Comparison of ENCODE assay signal across 18 cellular contexts in the genomic region with DNA sequence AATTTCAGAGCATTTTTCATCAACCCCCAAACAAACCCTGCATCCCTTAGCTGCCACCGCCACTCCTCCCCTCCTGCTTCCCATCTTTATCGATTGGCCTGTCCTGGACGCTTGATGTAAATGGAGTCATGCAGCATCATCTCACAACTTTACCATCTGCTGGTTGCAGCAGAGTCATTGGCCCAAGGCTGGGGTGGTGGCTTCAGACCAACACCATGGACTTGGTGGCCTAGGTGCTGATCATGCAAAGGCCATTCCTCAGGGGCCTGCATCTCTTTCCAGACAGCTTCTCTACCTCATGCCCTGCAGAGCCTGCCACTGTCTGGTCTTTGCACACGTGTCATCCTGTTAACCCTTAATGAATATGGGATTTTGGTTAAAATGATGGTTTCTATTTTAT.
DNase-seq lines count a peak whose midpoint lies in the region; ATAC-seq and TF ChIP-seq lines count a peak whose summit lies in the region.
"Had no signal": no experiment of that assay in that cellular context is flagged by ENCODE, and none has a peak within 500 bp of the region (broad histone marks: within the 10 kb centered on the region; RNA-seq: fewer than 3 reads in every experiment).

No MANE protein-coding gene starts in this region.

- H3K27me3 ChIP-seq in heart right ventricle (no peaks in the 10 kb centered on the region), right atrium auricular region (no peaks in the 10 kb centered on the region)
- H3K27me3 ChIP-seq: hepatocyte had no signal

- DNase-seq in heart right ventricle (no peak), right atrium auricular region (ENCODE audit: low spot score) (no peak), immature natural killer cell (no peak), type B pancreatic cell (ENCODE audit: extremely low spot score, unreplicated experiment) (no peak), sciatic nerve (ENCODE audit: low spot score) (no peak)
- no peak for DNase-seq in activated T-helper 1 cell treated with anti-CD3 and anti-CD28 coated beads, Interleukin-12 subunit alpha, Interleukin-12 subunit beta, Interleukin-2, Interleukin-4 antibody, amounts not matched to agents 30 ng/mL and 10 ng/mL and 1 ng/mL, durations not matched to agents 14 hours and 24 hours and 36 hours (ENCODE audit: low spot score)
- DNase-seq: activated naive CD8-positive, alpha-beta T cell treated with anti-CD3 and anti-CD28 coated beads, Interleukin-2, amount 10 ng/mL, durations not matched to agents 7 days and 5 days; activated T-cell treated with anti-CD3 and anti-CD28 coated beads, Interleukin-2, amount 50 U/mL, for 4 hours; Caco-2; islet precursor cell; KBM-7; NCI-H774; SHP77 treated with DMSO at 0.1 percent for 48 hours had no signal

- peaks cover 6% of the 10 kb centered on the region for H3K36me3 Mint-ChIP-seq in activated T-helper 1 cell treated with anti-CD3 and anti-CD28 coated beads, Interleukin-12 subunit alpha, Interleukin-12 subunit beta, Interleukin-2, Interleukin-4 antibody, amounts not matched to agents 30 ng/mL and 10 ng/mL and 1 ng/mL, durations not matched to agents 14 hours and 24 hours and 36 hours (ENCODE audit: low read depth)
- no peaks in the 10 kb centered on the region for H3K36me3 Mint-ChIP-seq in immature natural killer cell
- no peaks in the 10 kb centered on the region for H3K36me3 Mint-ChIP-seq in type B pancreatic cell

- TF ChIP-seq CTCF in heart right ventricle (IDR thresholded peaks at IDR 0.05) (no peak), right atrium auricular region (IDR thresholded peaks at IDR 0.05) (no peak), type B pancreatic cell (conservative IDR thresholded peaks at IDR 0.05) (no peak)

- no peaks in the 10 kb centered on the region for H3K9me3 Mint-ChIP-seq in activated T-helper 1 cell treated with anti-CD3 and anti-CD28 coated beads, Interleukin-12 subunit alpha, Interleukin-12 subunit beta, Interleukin-2, Interleukin-4 antibody, amounts not matched to agents 30 ng/mL and 10 ng/mL and 1 ng/mL, durations not matched to agents 14 hours and 24 hours and 36 hours
- no peaks in the 10 kb centered on the region for H3K9me3 Mint-ChIP-seq in immature natural killer cell
- no peaks in the 10 kb centered on the region for H3K9me3 Mint-ChIP-seq in type B pancreatic cell
- H3K9me3 Mint-ChIP-seq: activated naive CD8-positive, alpha-beta T cell treated with anti-CD3 and anti-CD28 coated beads, Interleukin-2, amount 10 ng/mL, durations not matched to agents 7 days and 5 days; activated T-cell treated with anti-CD3 and anti-CD28 coated beads, Interleukin-2, amount 50 U/mL, for 4 hours; GM23338; stimulated activated naive B cell treated with anti-CD40 and anti-IgM and Interleukin-4, amounts not matched to agents 10 μg/mL and 1 μg/mL and 100 μg/mL, for 72 hours had no signal

- intact Hi-C loops in heart right ventricle (cut with DNase I) = loop anchor here in 2 of 10 donors (10.0 kb wide), 2 partner anchors 71 to 111 kb away; a partner anchor contains a TSS
- intact Hi-C loops in activated T-helper 1 cell treated with anti-CD3 and anti-CD28 coated beads, Interleukin-12 subunit alpha, Interleukin-12 subunit beta, Interleukin-2, Interleukin-4 antibody, amounts not matched to agents 30 ng/mL and 10 ng/mL and 1 ng/mL, durations not matched to agents 14 hours and 24 hours and 36 hours (cut with micrococcal nuclease) = no loop called here
- intact Hi-C loops in sciatic nerve (cut with DNase I) = no loop called here

- no peaks in the 10 kb centered on the region for H3K27me3 Mint-ChIP-seq in activated T-helper 1 cell treated with anti-CD3 and anti-CD28 coated beads, Interleukin-12 subunit alpha, Interleukin-12 subunit beta, Interleukin-2, Interleukin-4 antibody, amounts not matched to agents 30 ng/mL and 10 ng/mL and 1 ng/mL, durations not matched to agents 14 hours and 24 hours and 36 hours (ENCODE audit: insufficient read depth)
- H3K27me3 Mint-ChIP-seq in immature natural killer cell (ENCODE audit: low read depth in 3 of 3) = peaks cover 0 to 2% (median 0%) of the 10 kb centered on the region in 3 donors
- H3K27me3 Mint-ChIP-seq in type B pancreatic cell = no peaks in the 10 kb centered on the region
- H3K27me3 Mint-ChIP-seq: activated naive CD8-positive, alpha-beta T cell treated with anti-CD3 and anti-CD28 coated beads, Interleukin-2, amount 10 ng/mL, durations not matched to agents 7 days and 5 days; stimulated activated naive B cell treated with anti-CD40 and anti-IgM and Interleukin-4, amounts not matched to agents 10 μg/mL and 1 μg/mL and 100 μg/mL, for 72 hours had no signal

- H3K27ac Mint-ChIP-seq in activated T-helper 1 cell treated with anti-CD3 and anti-CD28 coated beads, Interleukin-12 subunit alpha, Interleukin-12 subunit beta, Interleukin-2, Interleukin-4 antibody, amounts not matched to agents 30 ng/mL and 10 ng/mL and 1 ng/mL, durations not matched to agents 14 hours and 24 hours and 36 hours = peak overlapping the region; percentile 64
- H3K27ac Mint-ChIP-seq in immature natural killer cell (peak overlapping the region; percentile 71 to 88 (median 85)), type B pancreatic cell (peak overlapping the region; percentile 18)
- H3K27ac Mint-ChIP-seq: stimulated activated naive B cell treated with anti-CD40 and anti-IgM and Interleukin-4, amounts not matched to agents 10 μg/mL and 1 μg/mL and 100 μg/mL, for 72 hours had no signal

- no peaks in the 10 kb centered on the region for H3K36me3 ChIP-seq in heart right ventricle
- H3K36me3 ChIP-seq in right atrium auricular region = no peaks in the 10 kb centered on the region

- 71 to 73% methylated on average over 4 of the region's 4 CpGs for WGBS in heart right ventricle, 2 donors

- H3K4me1 ChIP-seq in heart right ventricle (peaks cover 47 to 100% (median 90%) of the 10 kb centered on the region in 9 donors), right atrium auricular region (peaks cover 0 to 81% of the 10 kb centered on the region in 2 donors)

- peak overlapping the region in 7 of 10 donors; percentile 29 to 80 (median 53) for H3K27ac ChIP-seq in heart right ventricle
- peak overlapping the region in 1 of 2 donors; percentile 32 for H3K27ac ChIP-seq in right atrium auricular region
- H3K27ac ChIP-seq: hepatocyte had no signal

- no peak overlapping the region for H3K4me3 Mint-ChIP-seq in activated T-helper 1 cell treated with anti-CD3 and anti-CD28 coated beads, Interleukin-12 subunit alpha, Interleukin-12 subunit beta, Interleukin-2, Interleukin-4 antibody, amounts not matched to agents 30 ng/mL and 10 ng/mL and 1 ng/mL, durations not matched to agents 14 hours and 24 hours and 36 hours
- H3K4me3 Mint-ChIP-seq in immature natural killer cell = peak overlapping the region in 4 of 5 donors; percentile 24 to 59 (median 51)
- H3K4me3 Mint-ChIP-seq in type B pancreatic cell = no peak overlapping the region
- H3K4me3 Mint-ChIP-seq: activated naive CD8-positive, alpha-beta T cell treated with anti-CD3 and anti-CD28 coated beads, Interleukin-2, amount 10 ng/mL, durations not matched to agents 7 days and 5 days; activated T-cell treated with anti-CD3 and anti-CD28 coated beads, Interleukin-2, amount 50 U/mL, for 4 hours; GM23338 had no signal

- H3K4me3 ChIP-seq in heart right ventricle (no peak overlapping the region), right atrium auricular region (no peak overlapping the region)
- H3K4me3 ChIP-seq: GM23338, hepatocyte had no signal

- no peak for ATAC-seq in heart right ventricle
- ATAC-seq in GM19452 (IDR thresholded peaks at IDR 0.05; ENCODE audit: unreplicated experiment) = no peak
- ATAC-seq in HG02610 (IDR thresholded peaks at IDR 0.05; ENCODE audit: unreplicated experiment) = no peak
- ATAC-seq in sciatic nerve = no peak
- ATAC-seq: activated T-cell treated with anti-CD3 and anti-CD28 coated beads, Interleukin-2, amount 50 U/mL, for 4 hours; GM23338 had no signal

- peaks cover 70% of the 10 kb centered on the region for H3K4me1 Mint-ChIP-seq in activated T-helper 1 cell treated with anti-CD3 and anti-CD28 coated beads, Interleukin-12 subunit alpha, Interleukin-12 subunit beta, Interleukin-2, Interleukin-4 antibody, amounts not matched to agents 30 ng/mL and 10 ng/mL and 1 ng/mL, durations not matched to agents 14 hours and 24 hours and 36 hours (ENCODE audit: low read depth)
- peaks cover 84 to 91% of the 10 kb centered on the region in 2 donors for H3K4me1 Mint-ChIP-seq in immature natural killer cell
- peaks cover 22% of the 10 kb centered on the region for H3K4me1 Mint-ChIP-seq in type B pancreatic cell (ENCODE audit: unreplicated experiment)

- H3K9me3 ChIP-seq in heart right ventricle = no peaks in the 10 kb centered on the region
- H3K9me3 ChIP-seq in right atrium auricular region = no peaks in the 10 kb centered on the region
- H3K9me3 ChIP-seq: Caco-2 had no signal

Comparison
In these comparisons a context has a peak if more than half of its experiments do, and no peak if none do; other contexts are left out.
1. H3K27ac Mint-ChIP-seq: peak in every context shown above with its lines; median percentile 85 in immature natural killer cell; 64 in activated T-helper 1 cell treated with anti-CD3 and anti-CD28 coated beads, Interleukin-12 subunit alpha, Interleukin-12 subunit beta, Interleukin-2, Interleukin-4 antibody, amounts not matched to agents 30 ng/mL and 10 ng/mL and 1 ng/mL, durations not matched to agents 14 hours and 24 hours and 36 hours; 18 in type B pancreatic cell.
2. H3K4me3 Mint-ChIP-seq: peak in immature natural killer cell (4 of 5); none in activated T-helper 1 cell treated with anti-CD3 and anti-CD28 coated beads, Interleukin-12 subunit alpha, Interleukin-12 subunit beta, Interleukin-2, Interleukin-4 antibody, amounts not matched to agents 30 ng/mL and 10 ng/mL and 1 ng/mL, durations not matched to agents 14 hours and 24 hours and 36 hours (single experiment) and type B pancreatic cell (single experiment).